Comparison of ENCODE assay signal across 8 cellular contexts in genomic region chr12:124509676-124510300, GRCh38. TPM values are rescaled to one million over a fixed set of nuclear protein-coding genes. Genes with fewer than 3 reads are reported as not detected.
DNase-seq lines count a peak whose midpoint lies in the region; ATAC-seq lines count a peak whose summit lies in the region.

No MANE protein-coding gene starts in this region.

- intact Hi-C loops in posterior cingulate gyrus (cut with DNase I), result loop anchor here (5.0 kb wide), 1 partner anchor 52 kb away; no protein-coding TSS in a partner anchor

- DNase-seq in Daoy (ENCODE audit: low read depth), result peak; percentile 94
- DNase-seq in SW 1271 (lab: John Stamatoyannopoulos, UW), result peak; percentile 24 to 65
- peak; percentile 85 for DNase-seq in globus pallidus (ENCODE audit: low spot score)
- DNase-seq in posterior cingulate gyrus, result peak in 8 of 10 donors; percentile 36 to 93 (median 59)
- no peak for DNase-seq in DMS153 (lab: John Stamatoyannopoulos, UW)
- no peak for DNase-seq in stimulated activated naive CD4-positive, alpha-beta T cell treated with Interleukin-2 at 50 U/mL for 16 hours (lab: John Stamatoyannopoulos, UW)
- DNase-seq in NCI-H2029 treated with DMSO at 0.1 percent for 48 hours (lab: John Stamatoyannopoulos, UW), result no peak

- ATAC-seq in HG02678 (IDR thresholded peaks at IDR 0.05; ENCODE audit: unreplicated experiment), result no peak

RNA-seq across cellular contexts. Expression of gene NCOR2, which starts 57.6 kb away (rescaled TPM):
- 29.8 and 57.9 TPM in 2 replicates for total RNA-seq in Daoy (2014; rRNA removed; shearing (Covaris generic))

Comparison
In these comparisons a context has a peak if more than half of its experiments do, and no peak if none do; other contexts are left out.
1. DNase-seq: peak in Daoy (single experiment), SW 1271 (2 of 2), globus pallidus (single experiment) and posterior cingulate gyrus (8 of 10); none in DMS153 (single experiment), stimulated activated naive CD4-positive, alpha-beta T cell treated with Interleukin-2 at 50 U/mL for 16 hours (single experiment) and NCI-H2029 treated with DMSO at 0.1 percent for 48 hours (single experiment).